In genomic region chrY:11214851-11215250, GRCh38 we compare ENCODE assay signal across 8 cellular contexts.
DNase-seq lines count a peak whose midpoint lies in the region; ATAC-seq and TF ChIP-seq lines count a peak whose summit lies in the region.
"Not testable (repeated sequence)": the region's sequence is repeated elsewhere in the genome, so short reads cannot be mapped to it uniquely, and the experiment has no call there.

No MANE protein-coding gene starts in this region.

- peak overlapping the region; percentile 40 for H3K4me3 ChIP-seq in NT2/D1 (ENCODE audit: insufficient read length, low read depth)
- peak overlapping the region; percentile 45 to 56 for H3K4me3 ChIP-seq in gastroesophageal sphincter
- H3K4me3 ChIP-seq in mucosa of descending colon: peak overlapping the region; percentile 6
- H3K4me3 ChIP-seq in upper lobe of right lung: peak overlapping the region; percentile 16

- POLR2A ChIA-PET in CD4-positive, alpha-beta T cell (lab: Charles Lee); activated CD4-positive, alpha-beta memory T cell treated with anti-CD3 and anti-CD28 coated beads, Interleukin-2, amount 10 ng/mL, durations not matched to agents 7 days and 5 days (lab: Charles Lee); activated naive CD8-positive, alpha-beta T cell treated with anti-CD3 and anti-CD28 coated beads, Interleukin-2, amount 10 ng/mL, durations not matched to agents 7 days and 5 days (lab: Charles Lee): not testable (repeated sequence)

- not testable (repeated sequence) for H3K27ac ChIP-seq in CD4-positive, alpha-beta T cell (ENCODE audit: low read depth, low read length); gastroesophageal sphincter; upper lobe of right lung

- not testable (repeated sequence) for H3K9me3 ChIP-seq in CD4-positive, alpha-beta T cell (ENCODE audit: control insufficient read depth, low read length); NT2/D1 (ENCODE audit: insufficient read depth, low read length); gastroesophageal sphincter; mucosa of descending colon; upper lobe of right lung

- H3K4me1 ChIP-seq in NT2/D1 (ENCODE audit: insufficient read depth, insufficient read length); gastroesophageal sphincter; mucosa of descending colon (ENCODE audit: low read depth); upper lobe of right lung: not testable (repeated sequence)

- not testable (repeated sequence) for TF ChIP-seq EP300 in gastroesophageal sphincter (IDR thresholded peaks at IDR 0.05)

- CTCF ChIA-PET in CD4-positive, alpha-beta T cell (lab: Charles Lee); activated CD4-positive, alpha-beta memory T cell treated with anti-CD3 and anti-CD28 coated beads, Interleukin-2, amount 10 ng/mL, durations not matched to agents 7 days and 5 days (lab: Charles Lee): not testable (repeated sequence)

- not testable (repeated sequence) for H3K9me3 Mint-ChIP-seq in CD4-positive, alpha-beta T cell; activated CD4-positive, alpha-beta memory T cell treated with anti-CD3 and anti-CD28 coated beads, Interleukin-2, amount 10 ng/mL, durations not matched to agents 7 days and 5 days; activated naive CD8-positive, alpha-beta T cell treated with anti-CD3 and anti-CD28 coated beads, Interleukin-2, amount 10 ng/mL, durations not matched to agents 7 days and 5 days

- not testable (repeated sequence) for H3K27me3 Mint-ChIP-seq in CD4-positive, alpha-beta T cell; activated CD4-positive, alpha-beta memory T cell treated with anti-CD3 and anti-CD28 coated beads, Interleukin-2, amount 10 ng/mL, durations not matched to agents 7 days and 5 days; activated naive CD8-positive, alpha-beta T cell treated with anti-CD3 and anti-CD28 coated beads, Interleukin-2, amount 10 ng/mL, durations not matched to agents 7 days and 5 days

- H3K27me3 ChIP-seq in CD4-positive, alpha-beta T cell (ENCODE audit: control insufficient read depth, insufficient read depth, low read length); NT2/D1 (ENCODE audit: insufficient read depth, insufficient read length); gastroesophageal sphincter; upper lobe of right lung: not testable (repeated sequence)

- TF ChIP-seq CTCF in CD4-positive, alpha-beta T cell (IDR thresholded peaks at IDR 0.05); gastroesophageal sphincter (IDR thresholded peaks at IDR 0.05); mucosa of descending colon (IDR thresholded peaks at IDR 0.05); upper lobe of right lung (IDR thresholded peaks at IDR 0.05): not testable (repeated sequence)

- not testable (repeated sequence) for H3K36me3 ChIP-seq in NT2/D1 (ENCODE audit: insufficient read depth, insufficient read length, low read length); gastroesophageal sphincter; mucosa of descending colon (ENCODE audit: low read depth); upper lobe of right lung

- WGBS in gastroesophageal sphincter (ENCODE audit: low coverage in 1 of 2), 2 donors: no CpG with 5 or more reads among the region's 20 CpGs

- peak in 2 of 10 experiments; percentile 3 to 8 for DNase-seq in CD4-positive, alpha-beta T cell
- peak; percentile 3 for DNase-seq in NT2/D1 (ENCODE audit: low read depth, low spot score)
- DNase-seq in activated CD4-positive, alpha-beta memory T cell treated with anti-CD3 and anti-CD28 coated beads, Interleukin-2, amount 10 ng/mL, durations not matched to agents 7 days and 5 days; activated naive CD8-positive, alpha-beta T cell treated with anti-CD3 and anti-CD28 coated beads, Interleukin-2, amount 10 ng/mL, durations not matched to agents 7 days and 5 days; upper lobe of right lung: not testable (repeated sequence)
- DNase-seq in mucosa of descending colon: peak in 2 of 3 donors; percentile 23 to 55
- DNase-seq in stimulated activated CD4-positive, alpha-beta T cell treated with anti-CD3 and anti-CD28 coated beads, Interleukin-4, amount 100 ng/mL, for 4 hours: peak; percentile 4 to 8

- not testable (repeated sequence) for H3K36me3 Mint-ChIP-seq in CD4-positive, alpha-beta T cell (ENCODE audit: low read depth); activated CD4-positive, alpha-beta memory T cell treated with anti-CD3 and anti-CD28 coated beads, Interleukin-2, amount 10 ng/mL, durations not matched to agents 7 days and 5 days (ENCODE audit: low read depth); activated naive CD8-positive, alpha-beta T cell treated with anti-CD3 and anti-CD28 coated beads, Interleukin-2, amount 10 ng/mL, durations not matched to agents 7 days and 5 days

- H3K9ac ChIP-seq in NT2/D1 (ENCODE audit: insufficient read length, low read depth): not testable (repeated sequence)

- not testable (repeated sequence) for H3K4me1 Mint-ChIP-seq in CD4-positive, alpha-beta T cell (ENCODE audit: low read depth); activated CD4-positive, alpha-beta memory T cell treated with anti-CD3 and anti-CD28 coated beads, Interleukin-2, amount 10 ng/mL, durations not matched to agents 7 days and 5 days; activated naive CD8-positive, alpha-beta T cell treated with anti-CD3 and anti-CD28 coated beads, Interleukin-2, amount 10 ng/mL, durations not matched to agents 7 days and 5 days

- intact Hi-C loops in CD4-positive, alpha-beta T cell (cut with DNase I, micrococcal nuclease); mucosa of descending colon (cut with DNase I, micrococcal nuclease); upper lobe of right lung (cut with DNase I): not testable (repeated sequence)

- ATAC-seq in CD4-positive, alpha-beta T cell (ENCODE audit: poor library complexity); activated naive CD8-positive, alpha-beta T cell treated with anti-CD3 and anti-CD28 coated beads, Interleukin-2, amount 10 ng/mL, durations not matched to agents 7 days and 5 days (ENCODE audit: low read depth); gastroesophageal sphincter; mucosa of descending colon; upper lobe of right lung: not testable (repeated sequence)

- H3K4me3 Mint-ChIP-seq in CD4-positive, alpha-beta T cell: peak overlapping the region; percentile 81
- peak overlapping the region; percentile 32 for H3K4me3 Mint-ChIP-seq in activated CD4-positive, alpha-beta memory T cell treated with anti-CD3 and anti-CD28 coated beads, Interleukin-2, amount 10 ng/mL, durations not matched to agents 7 days and 5 days
- H3K4me3 Mint-ChIP-seq in activated naive CD8-positive, alpha-beta T cell treated with anti-CD3 and anti-CD28 coated beads, Interleukin-2, amount 10 ng/mL, durations not matched to agents 7 days and 5 days: peak overlapping the region; percentile 10

- not testable (repeated sequence) for TF ChIP-seq POLR2A in gastroesophageal sphincter (IDR thresholded peaks at IDR 0.05)

- H3K27ac Mint-ChIP-seq in CD4-positive, alpha-beta T cell; activated CD4-positive, alpha-beta memory T cell treated with anti-CD3 and anti-CD28 coated beads, Interleukin-2, amount 10 ng/mL, durations not matched to agents 7 days and 5 days; activated naive CD8-positive, alpha-beta T cell treated with anti-CD3 and anti-CD28 coated beads, Interleukin-2, amount 10 ng/mL, durations not matched to agents 7 days and 5 days: not testable (repeated sequence)

Comparison
In these comparisons a context has a peak if more than half of its experiments do, and no peak if none do; other contexts are left out.
1. H3K4me3 Mint-ChIP-seq: peak in every context shown above with its lines; median percentile 81 in CD4-positive, alpha-beta T cell; 32 in activated CD4-positive, alpha-beta memory T cell treated with anti-CD3 and anti-CD28 coated beads, Interleukin-2, amount 10 ng/mL, durations not matched to agents 7 days and 5 days; 10 in activated naive CD8-positive, alpha-beta T cell treated with anti-CD3 and anti-CD28 coated beads, Interleukin-2, amount 10 ng/mL, durations not matched to agents 7 days and 5 days.